In the genomic region with DNA sequence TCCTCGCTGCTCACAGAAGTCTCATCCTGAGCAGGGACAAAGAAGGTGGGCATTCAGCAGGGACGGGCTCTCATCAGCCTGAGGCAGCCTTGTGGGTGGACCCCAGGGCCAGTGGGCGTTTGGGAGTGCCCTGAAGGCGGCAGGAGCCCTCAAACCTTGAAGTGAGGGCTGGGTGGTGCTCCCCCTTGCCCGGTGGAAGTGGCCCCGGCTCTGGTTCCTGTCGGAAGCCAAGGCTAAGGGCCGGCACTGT, we compare ENCODE assay signal across 9 cellular contexts.
DNase-seq lines count a peak whose midpoint lies in the region; ATAC-seq and TF ChIP-seq lines count a peak whose summit lies in the region.
"Had no signal": no experiment of that assay in that cellular context is flagged by ENCODE, and none has a peak within 500 bp of the region (broad histone marks: within the 10 kb centered on the region; RNA-seq: fewer than 3 reads in every experiment).

No MANE protein-coding gene starts in this region.

- WGBS in adrenal gland, 4 donors: 4 to 12% (median 10%) methylated on average over 7 to 8 of the region's 8 CpGs
- WGBS in right cardiac atrium: 11% methylated on average over 8 of the region's 8 CpGs

- CTCF ChIA-PET in CD8-positive, alpha-beta T cell (lab: Charles Lee): interaction anchor here (1.4 to 1.6 kb wide), 2 partner anchors 11 to 34 kb away, joined by 4 read pairs; no protein-coding TSS in a partner anchor

- intact Hi-C loops in CD8-positive, alpha-beta T cell (cut with DNase I, micrococcal nuclease): no loop called here
- intact Hi-C loops in adrenal gland (cut with DNase I): no loop called here
- intact Hi-C loops in right cardiac atrium (cut with DNase I): no loop called here

- H3K4me3 Mint-ChIP-seq in CD8-positive, alpha-beta T cell: no peak overlapping the region

- no peak overlapping the region for H3K4me3 ChIP-seq in CD8-positive, alpha-beta T cell (ENCODE audit: low read depth, low read length)
- H3K4me3 ChIP-seq in adrenal gland (peak overlapping the region in 2 of 4 donors; percentile 0 to 41), right cardiac atrium (ENCODE audit: low read length) (peak overlapping the region; percentile 2), rectal smooth muscle tissue (ENCODE audit: low read length) (peak overlapping the region; percentile 68)

- peak overlapping the region; percentile 37 for H3K27ac Mint-ChIP-seq in CD8-positive, alpha-beta T cell

- H3K27me3 ChIP-seq in CD8-positive, alpha-beta T cell (ENCODE audit: insufficient read depth, low read length): no peaks in the 10 kb centered on the region
- H3K27me3 ChIP-seq in adrenal gland (no peaks in the 10 kb centered on the region), right cardiac atrium (ENCODE audit: control insufficient read depth, insufficient read depth) (no peaks in the 10 kb centered on the region), rectal smooth muscle tissue (ENCODE audit: control insufficient read depth, insufficient read depth, low read length) (no peaks in the 10 kb centered on the region)

- H3K27me3 Mint-ChIP-seq in CD8-positive, alpha-beta T cell (ENCODE audit: low read depth): no peaks in the 10 kb centered on the region

- POLR2A ChIA-PET in CD8-positive, alpha-beta T cell (lab: Charles Lee): no interaction called here

- H3K4me1 Mint-ChIP-seq in CD8-positive, alpha-beta T cell (ENCODE audit: low read depth): peaks cover 53% of the 10 kb centered on the region

- peaks cover 26% of the 10 kb centered on the region for H3K36me3 ChIP-seq in CD8-positive, alpha-beta T cell (ENCODE audit: insufficient read depth, low read length)
- H3K36me3 ChIP-seq in adrenal gland (replicated peaks in 1 of 2) (peaks cover 0 to 10% of the 10 kb centered on the region in 2 donors), rectal smooth muscle tissue (ENCODE audit: control insufficient read depth, insufficient read depth, low read length) (peaks cover 5% of the 10 kb centered on the region)

- DNase-seq in CD8-positive, alpha-beta T cell: no peak
- DNase-seq in adrenal gland (no peak), right cardiac atrium (no peak), SK-N-DZ (ENCODE audit: low spot score) (no peak), superior temporal gyrus (ENCODE audit: extremely low spot score) (no peak)
- DNase-seq: NCI-H2081 had no signal

- no peak for TF ChIP-seq CTCF in CD8-positive, alpha-beta T cell (IDR thresholded peaks at IDR 0.05)
- no peak for TF ChIP-seq CTCF in adrenal gland (IDR thresholded peaks at IDR 0.05)

- H3K9ac ChIP-seq in rectal smooth muscle tissue (ENCODE audit: low read length): peak overlapping the region; percentile 43

- no peaks in the 10 kb centered on the region for H3K9me3 Mint-ChIP-seq in CD8-positive, alpha-beta T cell

- ATAC-seq in CD8-positive, alpha-beta T cell: no peak
- ATAC-seq in right cardiac atrium: no peak
- ATAC-seq in GM19395 (IDR thresholded peaks at IDR 0.05; ENCODE audit: unreplicated experiment): no peak
- no peak for ATAC-seq in GM18868 (IDR thresholded peaks at IDR 0.05; ENCODE audit: unreplicated experiment)

- peaks cover 32% of the 10 kb centered on the region for H3K36me3 Mint-ChIP-seq in CD8-positive, alpha-beta T cell

- H3K27ac ChIP-seq in CD8-positive, alpha-beta T cell (ENCODE audit: low read depth, low read length): no peak overlapping the region
- H3K27ac ChIP-seq in adrenal gland (peak overlapping the region; percentile 74 to 92 (median 78)), right cardiac atrium (ENCODE audit: low read length) (peak overlapping the region; percentile 86), rectal smooth muscle tissue (ENCODE audit: low read depth, low read length) (peak overlapping the region; percentile 91)

- no peaks in the 10 kb centered on the region for H3K9me3 ChIP-seq in CD8-positive, alpha-beta T cell (ENCODE audit: low read length)
- H3K9me3 ChIP-seq in adrenal gland (replicated peaks in 1 of 3): no peaks in the 10 kb centered on the region
- no peaks in the 10 kb centered on the region for H3K9me3 ChIP-seq in right cardiac atrium (ENCODE audit: control insufficient read depth, low read length)

- H3K4me1 ChIP-seq in CD8-positive, alpha-beta T cell (ENCODE audit: insufficient read depth, low read length): peaks cover 40% of the 10 kb centered on the region
- peaks cover 35 to 91% of the 10 kb centered on the region in 2 donors for H3K4me1 ChIP-seq in adrenal gland (replicated peaks in 1 of 2)
- peaks cover 14% of the 10 kb centered on the region for H3K4me1 ChIP-seq in right cardiac atrium (ENCODE audit: control insufficient read depth, insufficient read depth, low read length)
- peaks cover 59% of the 10 kb centered on the region for H3K4me1 ChIP-seq in rectal smooth muscle tissue (ENCODE audit: control insufficient read depth, insufficient read depth, low read length)

- no peak for TF ChIP-seq POLR2A in adrenal gland (IDR thresholded peaks at IDR 0.05)
